Comparison of ENCODE assay signal across 29 cellular contexts in genomic region chr11:61272731-61273130, GRCh38. TPM values are rescaled to one million over a fixed set of nuclear protein-coding genes. Genes with fewer than 3 reads are reported as not detected.
"Had no signal": no experiment of that assay in that cellular context is flagged by ENCODE, and none has a peak within 500 bp of the region (broad histone marks: within the 10 kb centered on the region; RNA-seq: fewer than 3 reads in every experiment).

No MANE protein-coding gene starts in this region.

- H3K9me3 ChIP-seq: ovary, psoas muscle, spleen, suprapubic skin, testis, tibial artery, transverse colon, upper lobe of right lung, uterus had no signal

- H3K27ac ChIP-seq: neural progenitor cell, ovary, parathyroid adenoma, psoas muscle, skin epidermis, spleen, suprapubic skin, testis, tibial artery, transverse colon, upper lobe of right lung, uterus had no signal

- H3K4me3 ChIP-seq: neural progenitor cell, ovary, psoas muscle, skin epidermis, smooth muscle cell, spleen, suprapubic skin, testis, tibial artery, transverse colon, upper lobe of right lung, uterus had no signal

- H3K9ac ChIP-seq: neural progenitor cell, parathyroid adenoma had no signal

- H2AFZ ChIP-seq: neural progenitor cell, parathyroid adenoma had no signal

- H3K79me2 ChIP-seq: parathyroid adenoma had no signal

- DNase-seq: natural killer cell; occipital lobe; ovary; psoas muscle; right cardiac atrium; spleen; stimulated activated CD4-positive, alpha-beta T cell treated with anti-CD3 and anti-CD28 coated beads, Interleukin-12 subunit alpha, Interleukin-12 subunit beta, amount 100 ng/mL, for 4 hours; stimulated activated CD4-positive, alpha-beta T cell treated with anti-CD3 and anti-CD28 coated beads, Interleukin-1b, Interleukin-23, amount 100 ng/mL, for 48 hours; stimulated activated CD4-positive, alpha-beta T cell treated with anti-CD3 and anti-CD28 coated beads, Interleukin-4, amount 100 ng/mL, for 1 hour; stimulated activated CD4-positive, alpha-beta T cell treated with anti-CD3 and anti-CD28 coated beads, Interleukin-4, amount 100 ng/mL, for 4 hours; stimulated activated CD8-positive, alpha-beta memory T cell treated with anti-CD3 and anti-CD28 coated beads, Interleukin-4, amount 100 ng/mL, for 48 hours; stimulated activated naive CD4-positive, alpha-beta T cell; stimulated activated naive CD8-positive, alpha-beta T cell treated with anti-CD3 and anti-CD28 coated beads, Interleukin-15, amount 100 ng/mL, for 72 hours; stimulated activated naive CD8-positive, alpha-beta T cell treated with anti-CD3 and anti-CD28 coated beads, Interleukin-15, Interleukin-2, amounts not matched to agents 100 U/mL and 50 U/mL, for 24 hours; testis; tibial artery; uterus had no signal

- H3K4me1 ChIP-seq: neural progenitor cell, parathyroid adenoma, psoas muscle, spleen, testis, tibial artery, transverse colon, upper lobe of right lung, uterus had no signal

- H3K36me3 ChIP-seq: neural progenitor cell, ovary, spleen, suprapubic skin, tibial artery, transverse colon, upper lobe of right lung, uterus had no signal

- ATAC-seq: psoas muscle; sciatic nerve; stimulated activated memory B cell treated with anti-CD40 and anti-IgM and Interleukin-4, amounts not matched to agents 10 μg/mL and 1 μg/mL and 100 μg/mL, for 72 hours; stimulated activated naive CD8-positive, alpha-beta T cell treated with anti-CD3 and anti-CD28 coated beads, Interleukin-15, amount 100 ng/mL, for 72 hours; stimulated activated naive CD8-positive, alpha-beta T cell treated with anti-CD3 and anti-CD28 coated beads, Interleukin-15, Interleukin-2, amounts not matched to agents 100 U/mL and 50 U/mL, for 24 hours had no signal

- H3K27me3 ChIP-seq: neural progenitor cell, ovary, spleen, suprapubic skin, testis, tibial artery, upper lobe of right lung, uterus had no signal

- H3K4me2 ChIP-seq: neural progenitor cell, smooth muscle cell had no signal

RNA-seq across cellular contexts. Expression of gene PGA5, which starts 31.8 kb away (rescaled TPM):
- total RNA-seq: natural killer cell, occipital lobe, osteoblast, renal cortical epithelial cell, sciatic nerve, smooth muscle cell, suprapubic skin, upper lobe of right lung, uterus had no signal
- polyA plus RNA-seq: neural cell had no signal

RNA-seq across cellular contexts. Expression of gene PGA4, which starts 50.6 kb away (rescaled TPM):
- total RNA-seq: natural killer cell, osteoblast, renal cortical epithelial cell, sciatic nerve, smooth muscle cell had no signal
- polyA plus RNA-seq: neural cell, smooth muscle cell had no signal
